2 cellular contexts compared by ENCODE assay signal in genomic region chr20:48011025-48011424, GRCh38.
A peak's percentile ranks its signal among the peaks of the same experiment; 100 is the strongest.
TF ChIP-seq lines count a peak whose summit lies in the region.

No MANE protein-coding gene starts in this region.

TF ChIP-seq in HepG2, 621 proteins besides CTCF, POLR2A, EP300 and RAD21 (continued from another document):
- TF ChIP-seq CREB1 (IDR thresholded peaks at IDR 0.05) = peak; percentile 79
- no peak for TF ChIP-seq CREB1 (CRISPR knock-in tag; IDR thresholded peaks at IDR 0.05)
- 0 out of 2 replicates have a peak, but pooled peaks have one; percentile 44 for TF ChIP-seq TRIM22 (IDR thresholded peaks at IDR 0.05)
- TF ChIP-seq ZNF556 (CRISPR knock-in tag; IDR thresholded peaks at IDR 0.05; ENCODE audit: borderline replicate concordance) = no peak
- no peak for TF ChIP-seq KDM4B (CRISPR knock-in tag; IDR thresholded peaks at IDR 0.05)
- 0 out of 2 replicates have a peak, but pooled peaks have one; percentile 36 for TF ChIP-seq FOXP1 (IDR thresholded peaks at IDR 0.05)
- TF ChIP-seq FOXP1 (CRISPR knock-in tag; IDR thresholded peaks at IDR 0.05) = no peak

TF ChIP-seq in H1, 55 proteins besides CTCF, POLR2A, EP300 and RAD21 (continued from another document):
- TF ChIP-seq ATF2 (IDR thresholded peaks at IDR 0.05; ENCODE audit: low read length) (no peak), SIN3A (conservative IDR thresholded peaks at IDR 0.05 in 1 of 2, IDR thresholded peaks at IDR 0.05 in 1 of 2; ENCODE audit: low read depth in 1 of 2, low read length in 2 of 2) (no peak), SUZ12 (IDR thresholded peaks at IDR 0.05; ENCODE audit: low read length) (no peak), ATF3 (IDR thresholded peaks at IDR 0.05; ENCODE audit: insufficient read depth, low read depth, low read length) (no peak), TEAD4 (IDR thresholded peaks at IDR 0.05; ENCODE audit: low read depth, low read length) (no peak), SIX5 (IDR thresholded peaks at IDR 0.05; ENCODE audit: low read depth, low read length) (no peak), YY1 (IDR thresholded peaks at IDR 0.05; ENCODE audit: low read depth, low read length) (no peak), CBX5 (IDR thresholded peaks at IDR 0.05; ENCODE audit: low read depth, low read length) (no peak), KDM1A (IDR thresholded peaks at IDR 0.05; ENCODE audit: borderline replicate concordance, low read length) (no peak), TCF12 (IDR thresholded peaks at IDR 0.05; ENCODE audit: low read depth, low read length) (no peak), SIRT6 (IDR thresholded peaks at IDR 0.05; ENCODE audit: low read length) (no peak), KDM4A (IDR thresholded peaks at IDR 0.05; ENCODE audit: low read depth, low read length, severe bottlenecking) (no peak), EGR1 (IDR thresholded peaks at IDR 0.05; ENCODE audit: borderline replicate concordance, low read depth, low read length) (no peak), SAP30 (IDR thresholded peaks at IDR 0.05; ENCODE audit: insufficient read depth, insufficient replicate concordance, low read length) (no peak)
